Comparison of ENCODE assay signal across 26 cellular contexts in genomic region chr18:44597797-44598196, GRCh38.
DNase-seq lines count a peak whose midpoint lies in the region; ATAC-seq, FAIRE-seq and TF ChIP-seq lines count a peak whose summit lies in the region.
"Had no signal": no experiment of that assay in that cellular context is flagged by ENCODE, and none has a peak within 500 bp of the region (broad histone marks: within the 10 kb centered on the region; RNA-seq: fewer than 3 reads in every experiment).

No MANE protein-coding gene starts in this region.

- H3K27me3 Mint-ChIP-seq in chondrocyte (ENCODE audit: low read depth) = no peaks in the 10 kb centered on the region
- H3K27me3 Mint-ChIP-seq in osteocyte (ENCODE audit: unreplicated experiment) = no peaks in the 10 kb centered on the region

- H3K36me3 Mint-ChIP-seq in chondrocyte (ENCODE audit: low read depth) (no peaks in the 10 kb centered on the region), osteocyte (ENCODE audit: unreplicated experiment) (no peaks in the 10 kb centered on the region)

- H3K9me3 ChIP-seq in A549 (no peaks in the 10 kb centered on the region), RWPE2 (ENCODE audit: severe bottlenecking) (no peaks in the 10 kb centered on the region)
- H3K9me3 ChIP-seq: BLaER1 had no signal

- H3K4me2 ChIP-seq in A549 = peak overlapping the region; percentile 34; the same call in 1 of the 3 replicates
- H3K4me2 ChIP-seq: BLaER1, PC-9 had no signal

- H3K9me3 Mint-ChIP-seq in chondrocyte (ENCODE audit: low read depth) (no peaks in the 10 kb centered on the region), osteocyte (ENCODE audit: unreplicated experiment) (peaks cover 9% of the 10 kb centered on the region)
- H3K9me3 Mint-ChIP-seq: CD4-positive, alpha-beta T cell had no signal

- whole genome bisulfite sequencing in A549 (ENCODE audit: missing lambda C conversion rate) = 78% methylated on average over 3 of the region's 3 CpGs

- H3K27ac ChIP-seq in A549 (no peak overlapping the region), RWPE2 (ENCODE audit: poor library complexity, severe bottlenecking) (peak overlapping the region; percentile 35)
- H3K27ac ChIP-seq: BLaER1, PC-9 had no signal

- H3K27ac Mint-ChIP-seq in chondrocyte (ENCODE audit: unreplicated experiment) = peak overlapping the region; percentile 49
- H3K27ac Mint-ChIP-seq in osteocyte (ENCODE audit: unreplicated experiment) = peak overlapping the region; percentile 68
- H3K27ac Mint-ChIP-seq: CD4-positive, alpha-beta T cell had no signal

- H3K4me1 Mint-ChIP-seq in chondrocyte (ENCODE audit: low read depth) (peaks cover 82% of the 10 kb centered on the region), osteocyte (ENCODE audit: unreplicated experiment) (peaks cover 79% of the 10 kb centered on the region)

- no peaks in the 10 kb centered on the region for H3K36me3 ChIP-seq in RWPE2 (ENCODE audit: low read depth)
- H3K36me3 ChIP-seq: BLaER1 had no signal

- H3K4me3 Mint-ChIP-seq in chondrocyte (ENCODE audit: unreplicated experiment) (no peak overlapping the region), osteocyte (ENCODE audit: unreplicated experiment) (no peak overlapping the region)
- H3K4me3 Mint-ChIP-seq: CD4-positive, alpha-beta T cell had no signal

- no peak for FAIRE-seq in A549 (lab: Jason Lieb, UNC)
- FAIRE-seq: G401.6, H1 had no signal

- H3K4me1 ChIP-seq in A549 (peaks cover 15% of the 10 kb centered on the region; the same call in 2 of the 3 replicates), RWPE2 (ENCODE audit: insufficient read depth, poor library complexity, severe bottlenecking) (peaks cover 38% of the 10 kb centered on the region)

- POLR2A ChIA-PET in A549 (lab: Yijun Ruan, JAX) = no interaction called here

- DNase-seq in A549 (ENCODE audit: low read depth in 1 of 2, low spot score in 1 of 2) = no peak
- DNase-seq in RWPE2 (ENCODE audit: low spot score) = no peak
- DNase-seq in chondrocyte (ENCODE audit: low spot score) = no peak
- DNase-seq in osteocyte (ENCODE audit: extremely low spot score, unreplicated experiment) = no peak
- DNase-seq in SK-N-DZ (ENCODE audit: low spot score) = no peak
- no peak for DNase-seq in activated naive CD4-positive, alpha-beta T cell treated with Interleukin-2 at 50 U/mL for 16 hours
- no peak for DNase-seq in iPS-NIHi11 (ENCODE audit: low spot score)
- DNase-seq: 8988T; CD4-positive, alpha-beta T cell; HCEC 1CT; KBM-7; MV-4-11; NCI-H1105; NCI-H1436 treated with DMSO at 0.1 percent for 48 hours; NCI-H187 treated with DMSO at 0.1 percent for 48 hours; NCI-H2171 treated with DMSO at 0.1 percent for 48 hours; NCI-H524; NCI-H774; PC-9; RPMI8226; SHP77 had no signal

- H3K4me3 ChIP-seq in A549 (no peak overlapping the region), RWPE2 (ENCODE audit: severe bottlenecking) (no peak overlapping the region)
- H3K4me3 ChIP-seq: BLaER1, PC-9, SK-N-MC had no signal

- CTCF ChIA-PET in A549 (lab: Yijun Ruan, JAX) = no interaction called here

- no peak for TF ChIP-seq RAD21 in A549 (conservative IDR thresholded peaks at IDR 0.05 in 1 of 2, IDR thresholded peaks at IDR 0.05 in 1 of 2)

- TF ChIP-seq POLR2A in A549 (IDR thresholded peaks at IDR 0.05; ENCODE audit: low read length) = no peak

- no peak for TF ChIP-seq EP300 in A549 (IDR thresholded peaks at IDR 0.05)

- H3K27me3 ChIP-seq in RWPE2 (ENCODE audit: insufficient read depth, poor library complexity, severe bottlenecking) = no peaks in the 10 kb centered on the region
- H3K27me3 ChIP-seq: BLaER1 had no signal

- ATAC-seq in A549 = no peak
- no peak for ATAC-seq in RWPE2 (ENCODE audit: low read depth)
- no peak for ATAC-seq in GM18517 (IDR thresholded peaks at IDR 0.05; ENCODE audit: unreplicated experiment)

- no peak for TF ChIP-seq CTCF in A549 (IDR thresholded peaks at IDR 0.05)
- no peak for TF ChIP-seq CTCF in RWPE2 (IDR thresholded peaks at IDR 0.05; ENCODE audit: poor library complexity, severe bottlenecking)
- no peak for TF ChIP-seq CTCF in chondrocyte (IDR thresholded peaks at IDR 0.05)
- TF ChIP-seq CTCF in osteocyte (IDR thresholded peaks at IDR 0.05) = no peak

TF ChIP-seq in A549, 52 proteins besides CTCF, POLR2A, EP300 and RAD21:
- no peak for TF ChIP-seq FOSB (CRISPR knock-in tag; IDR thresholded peaks at IDR 0.05)
- TF ChIP-seq CHD4 (IDR thresholded peaks at IDR 0.05; ENCODE audit: borderline replicate concordance) = no peak
- no peak for TF ChIP-seq HEYL (CRISPR knock-in tag; IDR thresholded peaks at IDR 0.05)
- no peak for TF ChIP-seq CEBPB (IDR thresholded peaks at IDR 0.05)
